ENCODE assay signal across 19 cellular contexts in the genomic region with DNA sequence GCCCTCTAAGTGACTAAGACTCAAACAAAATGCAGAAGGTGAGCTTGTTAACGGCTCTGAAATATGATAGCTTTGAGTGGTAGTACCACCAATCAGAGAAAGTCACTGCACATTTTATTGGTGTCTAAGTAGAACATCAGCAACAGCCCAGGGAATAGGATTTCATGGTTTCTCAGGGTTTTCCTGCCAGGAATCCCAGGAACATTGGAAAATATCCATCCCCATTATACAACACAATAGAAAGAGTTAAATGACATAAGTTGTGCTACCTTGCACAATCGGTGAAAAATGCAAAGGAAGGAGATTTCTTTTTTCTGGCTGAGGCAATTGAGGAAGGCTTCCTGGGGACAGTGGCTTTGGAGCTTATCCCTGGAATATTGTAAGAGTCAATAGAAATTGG.
DNase-seq lines count a peak whose midpoint lies in the region; ATAC-seq and TF ChIP-seq lines count a peak whose summit lies in the region.
"Had no signal": no experiment of that assay in that cellular context is flagged by ENCODE, and none has a peak within 500 bp of the region (broad histone marks: within the 10 kb centered on the region; RNA-seq: fewer than 3 reads in every experiment).

No MANE protein-coding gene starts in this region.

- no peaks in the 10 kb centered on the region for H3K9me3 ChIP-seq in aorta (ENCODE audit: control insufficient read depth, low read length)
- H3K9me3 ChIP-seq: A549 had no signal

- H3K4me3 Mint-ChIP-seq in stimulated activated memory B cell treated with anti-CD40 and anti-IgM and Interleukin-4, amounts not matched to agents 10 μg/mL and 1 μg/mL and 100 μg/mL, for 72 hours = no peak overlapping the region

- no peaks in the 10 kb centered on the region for H3K27me3 Mint-ChIP-seq in stimulated activated memory B cell treated with anti-CD40 and anti-IgM and Interleukin-4, amounts not matched to agents 10 μg/mL and 1 μg/mL and 100 μg/mL, for 72 hours

- H3K36me3 Mint-ChIP-seq in stimulated activated memory B cell treated with anti-CD40 and anti-IgM and Interleukin-4, amounts not matched to agents 10 μg/mL and 1 μg/mL and 100 μg/mL, for 72 hours = no peaks in the 10 kb centered on the region
- H3K36me3 Mint-ChIP-seq: CD4-positive, alpha-beta memory T cell had no signal

- no peaks in the 10 kb centered on the region for H3K9me3 Mint-ChIP-seq in stimulated activated memory B cell treated with anti-CD40 and anti-IgM and Interleukin-4, amounts not matched to agents 10 μg/mL and 1 μg/mL and 100 μg/mL, for 72 hours

- no peak overlapping the region for H3K4me3 ChIP-seq in fibroblast of pulmonary artery (replicated peaks; ENCODE audit: low read depth, low read length)
- H3K4me3 ChIP-seq in aorta (ENCODE audit: low read length in 2 of 2) = no peak overlapping the region
- H3K4me3 ChIP-seq: A549, GM12878, PC-9 had no signal

- ATAC-seq in stimulated activated memory B cell treated with anti-CD40 and anti-IgM and Interleukin-4, amounts not matched to agents 10 μg/mL and 1 μg/mL and 100 μg/mL, for 72 hours = no peak
- ATAC-seq in aorta (ENCODE audit: low FRiP score) (no peak), GM18873 (IDR thresholded peaks at IDR 0.05; ENCODE audit: low FRiP score, unreplicated experiment) (no peak)
- ATAC-seq: A549, GM12878 had no signal

- intact Hi-C loops in aorta (cut with DNase I) = no loop called here

- H3K4me1 ChIP-seq in aorta (ENCODE audit: control insufficient read depth in 1 of 2, insufficient read depth in 2 of 2, low read length in 2 of 2) = peaks cover 0 to 2% of the 10 kb centered on the region in 2 donors

- H3K27ac ChIP-seq in aorta (ENCODE audit: low read depth in 1 of 2, low read length in 2 of 2) = no peak overlapping the region
- H3K27ac ChIP-seq: A549, HL-60, KMS-11, PC-9 had no signal

- no peaks in the 10 kb centered on the region for H3K27me3 ChIP-seq in aorta (ENCODE audit: control insufficient read depth in 1 of 2, insufficient read depth in 2 of 2, low read length in 1 of 2)

- WGBS in aorta, 2 donors = 61 to 74% methylated on average over 2 of the region's 2 CpGs

- H3K27ac Mint-ChIP-seq in stimulated activated memory B cell treated with anti-CD40 and anti-IgM and Interleukin-4, amounts not matched to agents 10 μg/mL and 1 μg/mL and 100 μg/mL, for 72 hours = peak overlapping the region; percentile 52
- H3K27ac Mint-ChIP-seq: CD4-positive, alpha-beta memory T cell had no signal

- H3K36me3 ChIP-seq in aorta (ENCODE audit: control insufficient read depth in 1 of 2, insufficient read depth in 2 of 2, low read length in 1 of 2) = no peaks in the 10 kb centered on the region

- peaks cover 53% of the 10 kb centered on the region for H3K4me1 Mint-ChIP-seq in stimulated activated memory B cell treated with anti-CD40 and anti-IgM and Interleukin-4, amounts not matched to agents 10 μg/mL and 1 μg/mL and 100 μg/mL, for 72 hours
- H3K4me1 Mint-ChIP-seq: CD4-positive, alpha-beta memory T cell had no signal

- TF ChIP-seq CTCF in fibroblast of pulmonary artery (IDR thresholded peaks at IDR 0.05; ENCODE audit: low read length, missing control alignments) = no peak

- DNase-seq in NCI-H82 (lab: John Stamatoyannopoulos, UW) (peak; percentile 47), NCI-H82 treated with DMSO at 0.1 percent for 48 hours (lab: John Stamatoyannopoulos, UW; ENCODE audit: unreplicated experiment) (no peak), M059J (ENCODE audit: low read depth) (peak; percentile 70), fibroblast of pulmonary artery (ENCODE audit: low read depth) (peak; percentile 46), midbrain (lab: John Stamatoyannopoulos, UW) (no peak), aorta (no peak)
- DNase-seq: CD4-positive, alpha-beta memory T cell; DMS153; NCI-H1417 treated with DMSO at 0.1 percent for 48 hours; NCI-H187 treated with DMSO at 0.1 percent for 48 hours; NCI-H2171; NCI-H774; PC-9 had no signal

Comparison
In these comparisons a context has a peak if more than half of its experiments do, and no peak if none do; other contexts are left out.
1. DNase-seq: peak in NCI-H82 (single experiment), M059J (single experiment) and fibroblast of pulmonary artery (single experiment); none in NCI-H82 treated with DMSO at 0.1 percent for 48 hours (single experiment), midbrain (single experiment) and aorta (0 of 2).